ENCODE assay signal across 1 cellular context in genomic region chr17:45225964-45226530, GRCh38.
A peak's percentile ranks its signal among the peaks of the same experiment; 100 is the strongest.
TF ChIP-seq lines count a peak whose summit lies in the region.

No MANE protein-coding gene starts in this region.

TF ChIP-seq in K562, 482 proteins besides CTCF, POLR2A, EP300 and RAD21 (continued from another document and continues in another):
- TF ChIP-seq ZNF316 (IDR thresholded peaks at IDR 0.05) (0 out of 2 replicates have a peak, but pooled peaks have one; percentile 9), CREB3L1 (IDR thresholded peaks at IDR 0.05; ENCODE audit: borderline replicate concordance, low read depth) (no peak; the same call in 1 of the 2 replicates), ZNF766 (CRISPR knock-in tag; conservative IDR thresholded peaks at IDR 0.05) (no peak), RERE (CRISPR knock-in tag; IDR thresholded peaks at IDR 0.05; ENCODE audit: borderline replicate concordance) (no peak), BRD9 (IDR thresholded peaks at IDR 0.05; ENCODE audit: low read depth, partially characterized antibody) (peak; percentile 84), MTA1 (IDR thresholded peaks at IDR 0.05; ENCODE audit: borderline replicate concordance) (no peak; the same call in none of the 2 replicates), TAF1 (IDR thresholded peaks at IDR 0.05; ENCODE audit: control insufficient read depth, extremely low read depth, insufficient read depth, low read length, severe bottlenecking) (peak; percentile 90), ZNF512 (tag; IDR thresholded peaks at IDR 0.05) (no peak), ZNF212 (CRISPR knock-in tag; IDR thresholded peaks at IDR 0.05) (no peak), ZNF263 (CRISPR knock-in tag; IDR thresholded peaks at IDR 0.05; ENCODE audit: borderline replicate concordance) (no peak), PYGO2 (tag; IDR thresholded peaks at IDR 0.05) (no peak), TAF7 (tag; IDR thresholded peaks at IDR 0.05) (no peak), PHF21A (IDR thresholded peaks at IDR 0.05; ENCODE audit: borderline replicate concordance, low read depth) (no peak), HCFC1 (IDR thresholded peaks at IDR 0.05; ENCODE audit: low read depth, low read length) (no peak), ZNF277 (CRISPR knock-in tag; IDR thresholded peaks at IDR 0.05; ENCODE audit: borderline replicate concordance) (no peak), NFXL1 (CRISPR knock-in tag; IDR thresholded peaks at IDR 0.05) (no peak), ZNF589 (CRISPR knock-in tag; IDR thresholded peaks at IDR 0.05; ENCODE audit: low read depth) (peak; percentile 82; the same call in 1 of the 2 replicates), MXI1 (IDR thresholded peaks at IDR 0.05; ENCODE audit: low read depth, low read length) (no peak), ZNF23 (CRISPR knock-in tag; IDR thresholded peaks at IDR 0.05) (no peak), ZMIZ1 (IDR thresholded peaks at IDR 0.05; ENCODE audit: low read depth in 2 of 2, low read length in 2 of 2) (no peak), MCM7 (IDR thresholded peaks at IDR 0.05) (no peak), TOE1 (IDR thresholded peaks at IDR 0.05; ENCODE audit: borderline replicate concordance) (peak; percentile 64; the same call in 1 of the 2 replicates), TOE1 (CRISPR knock-in tag; IDR thresholded peaks at IDR 0.05; ENCODE audit: borderline replicate concordance, low read depth) (no peak), ZBTB17 (CRISPR knock-in tag; IDR thresholded peaks at IDR 0.05) (0 out of 2 replicates have a peak, but pooled peaks have one; percentile 58), ATF3 (IDR thresholded peaks at IDR 0.05) (peak; percentile 21; the same call in 1 of the 2 replicates), ATF3 (CRISPR knock-in tag; conservative IDR thresholded peaks at IDR 0.05) (no peak), MTA3 (IDR thresholded peaks at IDR 0.05; ENCODE audit: borderline replicate concordance) (0 out of 2 replicates have a peak, but pooled peaks have one; percentile 41), HLTF (IDR thresholded peaks at IDR 0.05) (no peak), ASH1L (IDR thresholded peaks at IDR 0.05; ENCODE audit: borderline replicate concordance, low read depth, partially characterized antibody) (no peak), ZKSCAN1 (IDR thresholded peaks at IDR 0.05; ENCODE audit: low read depth, low read length) (no peak), TEAD2 (tag; IDR thresholded peaks at IDR 0.05) (no peak), MCM5 (IDR thresholded peaks at IDR 0.05; ENCODE audit: low read depth) (no peak), ZNF24 (IDR thresholded peaks at IDR 0.05) (no peak), SNIP1 (IDR thresholded peaks at IDR 0.05; ENCODE audit: low read depth) (no peak), CREB5 (CRISPR knock-in tag; IDR thresholded peaks at IDR 0.05) (no peak), VEZF1 (CRISPR knock-in tag; IDR thresholded peaks at IDR 0.05) (peak; percentile 91), TGIF2 (CRISPR knock-in tag; IDR thresholded peaks at IDR 0.05) (no peak), ZNF274 (IDR thresholded peaks at IDR 0.05; ENCODE audit: borderline replicate concordance, low read depth, low read length) (no peak), TEAD1 (CRISPR knock-in tag; IDR thresholded peaks at IDR 0.05) (no peak), OTX1 (CRISPR knock-in tag; IDR thresholded peaks at IDR 0.05) (no peak), ZNF699 (CRISPR knock-in tag; IDR thresholded peaks at IDR 0.05; ENCODE audit: insufficient replicate concordance) (no peak), NFE2 (IDR thresholded peaks at IDR 0.05; ENCODE audit: low read depth) (peak; percentile 46), U2AF1 (optimal IDR thresholded peaks at IDR 0.05; ENCODE audit: low read depth, low read length) (no peak), DEAF1 (CRISPR knock-in tag; IDR thresholded peaks at IDR 0.05) (no peak), PHB2 (IDR thresholded peaks at IDR 0.05; ENCODE audit: low read depth) (no peak), GATAD2A (IDR thresholded peaks at IDR 0.05) (0 out of 2 replicates have a peak, but pooled peaks have one; percentile 47)
